ENCODE assay signal across 1 cellular context in genomic region chr21:39379986-39380891, GRCh38.
TF ChIP-seq lines count a peak whose summit lies in the region.

No MANE protein-coding gene starts in this region.

TF ChIP-seq in HepG2, 621 proteins besides CTCF, POLR2A, EP300 and RAD21 (continued from another document and continues in another):
- TF ChIP-seq ZBTB34 (CRISPR knock-in tag; IDR thresholded peaks at IDR 0.05): no peak
- peak; percentile 50; the same call in 1 of the 2 replicates for TF ChIP-seq ZNF574 (CRISPR knock-in tag; IDR thresholded peaks at IDR 0.05)
- no peak for TF ChIP-seq SMARCE1 (IDR thresholded peaks at IDR 0.05; ENCODE audit: borderline replicate concordance)
- no peak for TF ChIP-seq ZFP36 (IDR thresholded peaks at IDR 0.05; ENCODE audit: borderline replicate concordance, low read depth, low read length, partially characterized antibody)
- no peak for TF ChIP-seq PBX3 (CRISPR knock-in tag; IDR thresholded peaks at IDR 0.05; ENCODE audit: borderline replicate concordance)
- TF ChIP-seq MTF1 (CRISPR knock-in tag; IDR thresholded peaks at IDR 0.05): no peak
- no peak for TF ChIP-seq NFE2L2 (IDR thresholded peaks at IDR 0.05; ENCODE audit: low read length)
- no peak for TF ChIP-seq TCF7 (IDR thresholded peaks at IDR 0.05; ENCODE audit: low read depth)
- peak; percentile 50; the same call in 1 of the 2 replicates for TF ChIP-seq THAP11 (CRISPR knock-in tag; IDR thresholded peaks at IDR 0.05)
- no peak for TF ChIP-seq PLRG1 (conservative IDR thresholded peaks at IDR 0.05)
- TF ChIP-seq PATZ1 (CRISPR knock-in tag; IDR thresholded peaks at IDR 0.05): 0 out of 2 replicates have a peak, but pooled peaks have one; percentile 11
- TF ChIP-seq FOXA1 (IDR thresholded peaks at IDR 0.05): no peak
- TF ChIP-seq FOXA1 (CRISPR knock-in tag; IDR thresholded peaks at IDR 0.05): no peak
- TF ChIP-seq ISL2 (CRISPR knock-in tag; IDR thresholded peaks at IDR 0.05): no peak
- 0 out of 2 replicates have a peak, but pooled peaks have one; percentile 47 for TF ChIP-seq SMAD3 (CRISPR knock-in tag; IDR thresholded peaks at IDR 0.05)
- TF ChIP-seq ZNF660 (CRISPR knock-in tag; IDR thresholded peaks at IDR 0.05; ENCODE audit: borderline replicate concordance, low read depth): no peak
- TF ChIP-seq U2AF1 (optimal IDR thresholded peaks at IDR 0.05; ENCODE audit: low read depth, low read length): no peak
- peak; percentile 68; the same call in 1 of the 2 replicates for TF ChIP-seq GATAD1 (CRISPR knock-in tag; IDR thresholded peaks at IDR 0.05)
- no peak for TF ChIP-seq TEF (CRISPR knock-in tag; IDR thresholded peaks at IDR 0.05)
- TF ChIP-seq ZNF512B (CRISPR knock-in tag; IDR thresholded peaks at IDR 0.05; ENCODE audit: borderline replicate concordance): no peak
- TF ChIP-seq ZBTB2 (CRISPR knock-in tag; IDR thresholded peaks at IDR 0.05; ENCODE audit: low read depth): no peak
- TF ChIP-seq ADNP (CRISPR knock-in tag; IDR thresholded peaks at IDR 0.05): no peak
- TF ChIP-seq ZBTB25 (CRISPR knock-in tag; IDR thresholded peaks at IDR 0.05): no peak
- no peak for TF ChIP-seq RFXANK (CRISPR knock-in tag; IDR thresholded peaks at IDR 0.05)
- no peak for TF ChIP-seq SP1 (IDR thresholded peaks at IDR 0.05)
- no peak for TF ChIP-seq SP1 (CRISPR knock-in tag; IDR thresholded peaks at IDR 0.05)
- 0 out of 2 replicates have a peak, but pooled peaks have one; percentile 8 for TF ChIP-seq SOX5 (CRISPR knock-in tag; IDR thresholded peaks at IDR 0.05; ENCODE audit: borderline replicate concordance)
- TF ChIP-seq AGO2 (optimal IDR thresholded peaks at IDR 0.05; ENCODE audit: low read depth, low read length): peak; percentile 33
- peak; percentile 42; the same call in 1 of the 2 replicates for TF ChIP-seq KMT2B (CRISPR knock-in tag; IDR thresholded peaks at IDR 0.05)
- TF ChIP-seq CBX2 (IDR thresholded peaks at IDR 0.05; ENCODE audit: low read depth, low read length): no peak
- no peak for TF ChIP-seq CBX2 (CRISPR knock-in tag; IDR thresholded peaks at IDR 0.05; ENCODE audit: low read depth)
- peak; percentile 46; the same call in 1 of the 2 replicates for TF ChIP-seq POGZ (CRISPR knock-in tag; IDR thresholded peaks at IDR 0.05)
- TF ChIP-seq MXD1 (CRISPR knock-in tag; IDR thresholded peaks at IDR 0.05): no peak
- TF ChIP-seq ZNF839 (CRISPR knock-in tag; IDR thresholded peaks at IDR 0.05; ENCODE audit: borderline replicate concordance): no peak
- TF ChIP-seq RXRB (CRISPR knock-in tag; IDR thresholded peaks at IDR 0.05; ENCODE audit: borderline replicate concordance): no peak
- no peak for TF ChIP-seq ZNF556 (CRISPR knock-in tag; IDR thresholded peaks at IDR 0.05; ENCODE audit: borderline replicate concordance)
- TF ChIP-seq ZNF235 (CRISPR knock-in tag; IDR thresholded peaks at IDR 0.05; ENCODE audit: borderline replicate concordance): no peak
- TF ChIP-seq ZNF639 (CRISPR knock-in tag; conservative IDR thresholded peaks at IDR 0.05): 0 out of 2 replicates have a peak, but pooled peaks have one; percentile 43
- TF ChIP-seq SNAPC4 (CRISPR knock-in tag; IDR thresholded peaks at IDR 0.05): 0 out of 2 replicates have a peak, but pooled peaks have one; percentile 29
- no peak for TF ChIP-seq FLYWCH1 (CRISPR knock-in tag; IDR thresholded peaks at IDR 0.05)
- TF ChIP-seq U2AF2 (IDR thresholded peaks at IDR 0.05; ENCODE audit: low read depth, low read length): no peak
